Comparison of ENCODE assay signal across 22 cellular contexts in genomic region chr6:103854059-103854458, GRCh38.
"Had no signal": no experiment of that assay in that cellular context is flagged by ENCODE, and none has a peak within 500 bp of the region (broad histone marks: within the 10 kb centered on the region; RNA-seq: fewer than 3 reads in every experiment).

No MANE protein-coding gene starts in this region.

- H3K9me3 ChIP-seq: body of pancreas, heart left ventricle, lower lobe of right lung, testis, vagina had no signal

- H3K4me3 ChIP-seq: body of pancreas, cardiac muscle cell, heart left ventricle, lower lobe of right lung, smooth muscle cell, testis, vagina had no signal

- H3K4me1 ChIP-seq: body of pancreas, heart left ventricle, lower lobe of right lung, testis, vagina had no signal

- H3K36me3 ChIP-seq: cardiac muscle cell, heart left ventricle, lower lobe of right lung, vagina had no signal

- DNase-seq: activated CD4-positive, alpha-beta T cell treated with anti-CD3 and anti-CD28 coated beads for 1 hour; activated CD4-positive, alpha-beta T cell treated with anti-CD3 and anti-CD28 coated beads, Interleukin-2, amount 50 U/mL, for 1 hour; activated CD8-positive, alpha-beta T cell treated with anti-CD3 and anti-CD28 coated beads, Interleukin-2, amount 10 ng/mL, durations not matched to agents 7 days and 5 days; activated gamma-delta T cell treated with Interleukin-2 at 50 U/mL for 16 hours; activated T-cell treated with anti-CD3 and anti-CD28 coated beads, Interleukin-2, amount 50 U/mL, for 1 hour; anterior cingulate cortex; body of pancreas; cortex of kidney; heart left ventricle; kidney; lower lobe of right lung; naive B cell; posterior cingulate gyrus; stimulated activated CD4-positive, alpha-beta T cell treated with anti-CD3 and anti-CD28 coated beads, Interleukin-4, amount 100 ng/mL, for 1 hour; stimulated activated naive CD4-positive, alpha-beta T cell; testis had no signal

- H3K27me3 ChIP-seq: body of pancreas, cardiac muscle cell, heart left ventricle, testis, vagina had no signal

- H3K4me2 ChIP-seq: smooth muscle cell had no signal

- ATAC-seq: activated CD8-positive, alpha-beta T cell treated with anti-CD3 and anti-CD28 coated beads, Interleukin-2, amount 10 ng/mL, durations not matched to agents 7 days and 5 days; body of pancreas; heart left ventricle; left lobe of liver; lower lobe of right lung; sciatic nerve had no signal

- H3K27ac ChIP-seq: body of pancreas, cardiac muscle cell, heart left ventricle, lower lobe of right lung, testis, vagina, VCaP had no signal
